In the genomic region with DNA sequence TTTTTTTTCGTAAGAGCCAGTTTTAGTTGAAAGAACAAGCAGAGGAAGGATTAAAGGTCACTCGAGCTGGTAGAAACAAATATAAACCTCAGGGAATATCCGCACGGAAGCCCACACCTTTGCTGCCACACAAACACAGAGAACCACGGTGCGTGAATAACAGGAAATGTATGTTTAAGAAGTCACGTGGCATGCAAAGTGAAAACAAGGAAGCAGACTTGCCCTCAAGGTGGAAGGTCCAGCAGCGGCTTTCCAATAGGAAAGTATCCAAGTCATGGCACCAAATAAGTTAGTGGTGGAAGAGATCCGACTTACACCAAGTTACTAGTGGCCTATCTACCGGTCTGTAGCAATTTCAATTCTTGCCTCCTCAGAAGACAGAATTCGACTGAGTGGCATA, we compare ENCODE assay signal across 12 cellular contexts.
A peak's percentile ranks its signal among the peaks of the same experiment; 100 is the strongest.
DNase-seq lines count a peak whose midpoint lies in the region; ATAC-seq and TF ChIP-seq lines count a peak whose summit lies in the region.
"Had no signal": no experiment of that assay in that cellular context is flagged by ENCODE, and none has a peak within 500 bp of the region (broad histone marks: within the 10 kb centered on the region; RNA-seq: fewer than 3 reads in every experiment).

No MANE protein-coding gene starts in this region.

- H3K4me1 ChIP-seq in hepatocyte (ENCODE audit: insufficient read depth): no peaks in the 10 kb centered on the region

- H3K79me2 ChIP-seq in hepatocyte: no peaks in the 10 kb centered on the region

- H3K27me3 ChIP-seq in hepatocyte: no peaks in the 10 kb centered on the region

- no peak for ATAC-seq in GM19035 (IDR thresholded peaks at IDR 0.05; ENCODE audit: unreplicated experiment)
- no peak for ATAC-seq in GM18519 (IDR thresholded peaks at IDR 0.05; ENCODE audit: low FRiP score, unreplicated experiment)

- peak overlapping the region; percentile 21; the same call in 1 of the 2 replicates for H3K4me3 ChIP-seq in LNCaP clone FGC (ENCODE audit: low read depth, low read length)
- H3K4me3 ChIP-seq in hepatocyte: no peak overlapping the region

- 82% methylated on average over 11 of the region's 11 CpGs for WGBS in hepatocyte (ENCODE audit: low lambda C conversion rate, missing lambda C conversion rate)

- intact Hi-C loops in posterior cingulate gyrus (cut with DNase I): no loop called here

- no peak overlapping the region for H3K4me2 ChIP-seq in hepatocyte

- TF ChIP-seq CTCF in LNCaP clone FGC (IDR thresholded peaks at IDR 0.05; ENCODE audit: control insufficient read depth, extremely low read depth, insufficient read depth) (no peak), hepatocyte (IDR thresholded peaks at IDR 0.05; ENCODE audit: poor library complexity) (no peak)

- no peak overlapping the region for H2AFZ ChIP-seq in hepatocyte

- peak; percentile 58 for DNase-seq in DMS53 (lab: John Stamatoyannopoulos, UW)
- DNase-seq in LNCaP clone FGC (ENCODE audit: low read depth): peak; percentile 7
- DNase-seq in hepatocyte (ENCODE audit: low spot score): peak; percentile 9
- DNase-seq in lung microvascular endothelial cell (ENCODE audit: low read depth in 2 of 2): peak; percentile 30 to 56
- no peak for DNase-seq in posterior cingulate gyrus
- DNase-seq: C1 segment of cervical spinal cord; CD4-positive, alpha-beta T cell; DMS153; GF-D8; H9 had no signal

- H3K27ac ChIP-seq in hepatocyte: no peak overlapping the region

- no peaks in the 10 kb centered on the region for H3K9me2 ChIP-seq in hepatocyte (replicated peaks; ENCODE audit: insufficient read depth)

- H3K9me3 ChIP-seq in hepatocyte (ENCODE audit: low read depth): no peaks in the 10 kb centered on the region

- no peaks in the 10 kb centered on the region for H4K20me1 ChIP-seq in hepatocyte (ENCODE audit: insufficient read depth, poor library complexity, severe bottlenecking)

- no peaks in the 10 kb centered on the region for H3K36me3 ChIP-seq in hepatocyte (replicated peaks; ENCODE audit: insufficient read depth, low read depth)

Comparison
In these comparisons a context has a peak if more than half of its experiments do, and no peak if none do; other contexts are left out.
1. DNase-seq: peak in DMS53 (single experiment), LNCaP clone FGC (single experiment), hepatocyte (single experiment) and lung microvascular endothelial cell (2 of 2); none in posterior cingulate gyrus (0 of 10).